8 cellular contexts compared by ENCODE assay signal in the genomic region with DNA sequence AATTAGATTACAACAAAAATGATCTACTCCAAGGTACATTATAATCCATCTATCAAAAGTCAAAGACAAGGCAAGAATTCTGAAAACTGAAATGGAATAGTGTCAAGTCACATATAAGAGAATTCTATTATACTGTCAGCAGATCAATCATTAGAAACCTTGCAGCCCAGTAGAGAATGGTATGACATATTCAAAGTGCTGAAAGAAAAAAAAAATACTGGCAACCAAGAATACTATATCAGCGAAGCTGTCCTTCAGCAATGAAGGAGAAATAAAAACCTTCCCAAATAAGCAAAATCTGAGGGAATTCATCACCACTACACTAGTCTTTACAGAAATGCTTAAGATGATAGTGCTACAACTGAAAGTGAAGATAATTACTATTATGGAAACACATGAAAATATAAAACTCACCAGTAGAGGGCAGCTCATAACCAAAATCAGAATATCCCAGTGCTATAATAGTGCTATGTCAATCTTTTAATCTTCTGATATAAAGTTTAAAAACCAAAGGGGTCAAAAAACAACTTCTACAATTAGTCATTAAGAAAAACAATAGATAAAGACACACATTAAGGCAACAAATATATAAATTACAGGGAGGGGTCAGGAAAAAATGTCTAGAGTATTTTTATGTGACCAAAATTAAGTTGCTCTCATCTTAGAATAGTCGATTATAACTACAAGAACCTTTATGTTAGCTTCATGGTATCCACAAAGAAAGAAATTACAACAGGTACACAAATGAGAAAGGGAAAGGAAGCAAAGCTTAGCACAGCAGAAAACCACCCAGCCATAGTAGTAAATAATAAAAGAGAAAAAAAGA.
A peak's percentile ranks its signal among the peaks of the same experiment; 100 is the strongest.
DNase-seq lines count a peak whose midpoint lies in the region; ATAC-seq, FAIRE-seq and TF ChIP-seq lines count a peak whose summit lies in the region.

No MANE protein-coding gene starts in this region.

- H3K4me3 Mint-ChIP-seq in brain = no peak overlapping the region

- peak; percentile 89 for ATAC-seq in GM19351 (IDR thresholded peaks at IDR 0.05; ENCODE audit: unreplicated experiment)
- ATAC-seq in HG03457 (IDR thresholded peaks at IDR 0.05; ENCODE audit: unreplicated experiment) = peak; percentile 80

- no peaks in the 10 kb centered on the region for H3K9me3 ChIP-seq in MG63

- H3K4me1 Mint-ChIP-seq in brain = no peaks in the 10 kb centered on the region

- no peaks in the 10 kb centered on the region for H3K36me3 Mint-ChIP-seq in brain

- H3K4me3 ChIP-seq in AG09309 (ENCODE audit: control insufficient read depth, low read depth, low read length) (no peak overlapping the region), MG63 (no peak overlapping the region)

- H3K9me3 Mint-ChIP-seq in brain = peaks cover 21 to 55% (median 25%) of the 10 kb centered on the region in 5 experiments

- H3K36me3 ChIP-seq in MG63 = no peaks in the 10 kb centered on the region

- no peaks in the 10 kb centered on the region for H3K27me3 ChIP-seq in MG63

- FAIRE-seq in GM19239 (lab: Jason Lieb, UNC) = no peak

- no peak overlapping the region for H3K27ac Mint-ChIP-seq in brain

- TF ChIP-seq CTCF in AG09309 (IDR thresholded peaks at IDR 0.05; ENCODE audit: control insufficient read depth, insufficient read depth, low read depth, low read length, missing control alignments) (peak; percentile 38), brain (conservative IDR thresholded peaks at IDR 0.05) (peak; percentile 17 to 49)

- DNase-seq in AG09309 (ENCODE audit: low read depth) (no peak), NCI-H1930 (lab: John Stamatoyannopoulos, UW) (no peak), 8988T (no peak), MG63 (no peak), GM19239 (ENCODE audit: insufficient read length, low spot score) (no peak)

- no peaks in the 10 kb centered on the region for H3K27me3 Mint-ChIP-seq in brain
